In the genomic region with DNA sequence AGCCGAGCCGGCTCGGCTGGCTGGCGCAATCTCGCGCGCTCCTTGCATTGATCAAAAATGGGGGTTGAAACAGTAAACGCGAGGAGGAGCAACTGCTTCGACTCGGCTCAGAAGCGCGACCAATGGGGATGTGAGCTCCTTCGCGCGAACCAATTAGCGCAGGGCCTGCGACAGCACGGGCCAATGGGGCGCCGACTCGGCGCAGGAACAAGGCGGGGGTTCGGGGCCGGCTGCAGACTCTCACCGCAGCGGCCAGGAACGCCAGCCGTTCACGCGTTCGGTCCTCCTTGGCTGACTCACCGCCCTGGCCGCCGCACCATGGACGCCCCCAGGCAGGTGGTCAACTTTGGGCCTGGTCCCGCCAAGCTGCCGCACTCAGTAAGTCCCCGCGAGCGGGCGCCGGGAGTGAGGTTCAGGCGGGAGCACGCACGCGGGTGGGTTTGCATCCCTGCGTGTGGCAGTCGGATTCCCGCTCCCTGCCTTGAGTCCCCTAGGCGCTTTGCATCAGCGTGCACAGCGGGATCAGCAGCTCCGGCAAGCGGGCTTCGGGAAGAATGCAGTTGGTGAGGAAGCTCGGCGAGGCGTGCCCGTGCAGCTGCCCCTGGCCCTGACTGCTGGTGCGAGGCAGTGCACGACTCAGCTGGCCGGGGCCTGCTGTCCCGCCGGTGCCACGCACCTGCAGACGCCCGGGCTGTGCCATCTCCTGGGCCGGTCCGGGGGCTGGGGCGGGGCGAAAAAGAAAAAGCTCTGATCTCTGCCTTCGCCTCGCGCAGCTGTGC, we compare ENCODE assay signal across 8 cellular contexts. TPM values are rescaled to one million over a fixed set of nuclear protein-coding genes. Genes with fewer than 3 reads are reported as not detected.
DNase-seq lines count a peak whose midpoint lies in the region; ATAC-seq, FAIRE-seq and TF ChIP-seq lines count a peak whose summit lies in the region.

A gene (plus strand): TSS at position 233 of the 779 bp plus-strand sequence. CDS start 86 bp downstream, at position 319.

- no peaks in the 10 kb centered on the region for H3K9me3 Mint-ChIP-seq in T-helper 1 cell treated with Interleukin-12 subunit alpha and Interleukin-12 subunit beta and Interleukin-4 antibody, amounts not matched to agents 30 μg/mL and 1 μg/mL, for 36 hours

- H3K27me3 Mint-ChIP-seq in T-helper 1 cell treated with Interleukin-12 subunit alpha and Interleukin-12 subunit beta and Interleukin-4 antibody, amounts not matched to agents 30 μg/mL and 1 μg/mL, for 36 hours (ENCODE audit: low read depth) = no peaks in the 10 kb centered on the region

- peak in 1 of 2 donors; percentile 30 for TF ChIP-seq CTCF in right atrium auricular region (IDR thresholded peaks at IDR 0.05)
- TF ChIP-seq CTCF in psoas muscle (IDR thresholded peaks at IDR 0.05) = no peak

- peak within 1 kb of the TSS; percentile 89 for H3K27ac Mint-ChIP-seq in T-helper 1 cell treated with Interleukin-12 subunit alpha and Interleukin-12 subunit beta and Interleukin-4 antibody, amounts not matched to agents 30 μg/mL and 1 μg/mL, for 36 hours

- H3K27ac ChIP-seq in right atrium auricular region (peak within 1 kb of the TSS in 1 of 2 donors; percentile 22), psoas muscle (no peak within 1 kb of the TSS)

- ATAC-seq in GM18498 (IDR thresholded peaks at IDR 0.05; ENCODE audit: unreplicated experiment) (peak; percentile 99), HG02885 (IDR thresholded peaks at IDR 0.05; ENCODE audit: poor library complexity, unreplicated experiment) (peak; percentile 97), psoas muscle (peak; percentile 79 to 89 (median 89))

- intact Hi-C loops in psoas muscle (cut with DNase I) = loop anchor here in 1 of 2 donors (10.0 kb wide), 1 partner anchor 62 kb away; a partner anchor contains a TSS

- H3K9me3 ChIP-seq in right atrium auricular region = no peaks in the 10 kb centered on the region
- H3K9me3 ChIP-seq in psoas muscle = no peaks in the 10 kb centered on the region

- no peak for FAIRE-seq in urothelium cell line (lab: Jason Lieb, UNC)

- peaks cover 33% of the 10 kb centered on the region for H3K4me1 Mint-ChIP-seq in T-helper 1 cell treated with Interleukin-12 subunit alpha and Interleukin-12 subunit beta and Interleukin-4 antibody, amounts not matched to agents 30 μg/mL and 1 μg/mL, for 36 hours (ENCODE audit: low read depth)

- H3K27me3 ChIP-seq in right atrium auricular region (peaks cover 0 to 4% of the 10 kb centered on the region in 2 donors), psoas muscle (ENCODE audit: insufficient read depth in 3 of 3, low read length in 2 of 3) (peaks cover 0 to 59% (median 5%) of the 10 kb centered on the region in 3 donors)

- H3K36me3 ChIP-seq in right atrium auricular region (no peaks in the 10 kb centered on the region), psoas muscle (ENCODE audit: insufficient read depth in 1 of 2, low read depth in 1 of 2) (no peaks in the 10 kb centered on the region)

- DNase-seq in NCI-H1694 treated with DMSO at 0.1 percent for 48 hours (lab: John Stamatoyannopoulos, UW) (peak; percentile 82), amygdala (lab: John Stamatoyannopoulos, UW) (peak; percentile 58 to 95 (median 90)), right atrium auricular region (ENCODE audit: low spot score) (peak; percentile 91), psoas muscle (peak; percentile 80 to 85), urothelium cell line (ENCODE audit: low spot score) (peak; percentile 81)

- peak within 1 kb of the TSS; percentile 87 for H3K4me3 Mint-ChIP-seq in T-helper 1 cell treated with Interleukin-12 subunit alpha and Interleukin-12 subunit beta and Interleukin-4 antibody, amounts not matched to agents 30 μg/mL and 1 μg/mL, for 36 hours

- 0 to 1% (median 0%) methylated on average over 62 to 76 of the region's 76 CpGs for WGBS in psoas muscle, 3 donors

- H3K4me3 ChIP-seq in right atrium auricular region (peak within 1 kb of the TSS; percentile 43 to 58), psoas muscle (peak within 1 kb of the TSS; percentile 68)

- peaks cover 15% of the 10 kb centered on the region for H3K36me3 Mint-ChIP-seq in T-helper 1 cell treated with Interleukin-12 subunit alpha and Interleukin-12 subunit beta and Interleukin-4 antibody, amounts not matched to agents 30 μg/mL and 1 μg/mL, for 36 hours (ENCODE audit: low read depth)

- H3K4me1 ChIP-seq in right atrium auricular region (peaks cover 0 to 26% of the 10 kb centered on the region in 2 donors), psoas muscle (peaks cover 19% of the 10 kb centered on the region)

RNA-seq across cellular contexts. Expression of the gene that starts here (rescaled TPM):
- total RNA-seq in right atrium auricular region (under 1 TPM; 0.31 to 0.78 TPM), psoas muscle (1 to 10 TPM in 1 of 4 donors, under 1 TPM in 3; 0.15 to 1.1 (median 0.52) TPM)
- 1 to 10 TPM in 2 of 3 donors, under 1 TPM in 1; 0.31 to 2.0 (median 1.6) TPM for polyA plus RNA-seq in psoas muscle

Comparison
In these comparisons a context has a peak if more than half of its experiments do, and no peak if none do; other contexts are left out.
1. Peak in DNase-seq and H3K4me3 ChIP-seq in right atrium auricular region; RNA of the gene not detected or under 1 TPM.